Comparison of ENCODE assay signal across 32 cellular contexts in the genomic region with DNA sequence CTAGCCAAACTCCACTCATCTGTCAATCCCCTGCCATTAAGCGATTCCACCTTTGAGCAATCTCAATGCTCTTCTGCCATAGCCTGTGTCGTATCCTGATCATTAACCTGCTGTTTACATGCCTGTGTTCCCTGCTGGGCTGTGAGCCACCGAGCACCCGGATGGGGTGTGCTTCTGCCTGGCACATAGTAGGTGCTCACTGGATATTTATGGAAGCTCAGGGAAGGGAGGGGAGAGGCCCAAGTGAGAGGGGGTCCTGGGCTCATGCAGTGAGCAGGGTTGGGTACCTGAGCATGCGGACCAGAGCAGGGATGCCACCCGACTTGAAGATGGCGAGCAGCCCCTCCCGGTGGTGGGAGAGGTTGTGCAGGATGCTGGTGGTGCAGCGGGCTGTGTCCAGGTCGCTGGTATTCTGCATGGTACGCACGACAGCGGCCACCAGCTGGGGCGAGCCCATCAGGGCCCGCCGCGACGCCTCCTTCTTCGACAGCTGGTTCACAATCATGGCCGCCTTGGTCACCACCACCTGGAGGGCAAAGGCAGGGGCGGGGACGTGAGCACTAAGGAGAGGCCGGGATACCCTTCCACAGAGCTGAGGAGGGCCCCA. TPM values are rescaled to one million over a fixed set of nuclear protein-coding genes. Genes with fewer than 3 reads are reported as not detected.
A peak's percentile ranks its signal among the peaks of the same experiment; 100 is the strongest.
DNase-seq lines count a peak whose midpoint lies in the region; ATAC-seq and TF ChIP-seq lines count a peak whose summit lies in the region.
"Had no signal": no experiment of that assay in that cellular context is flagged by ENCODE, and none has a peak within 500 bp of the region (broad histone marks: within the 10 kb centered on the region; RNA-seq: fewer than 3 reads in every experiment).

No MANE protein-coding gene starts in this region.

- H3K4me1 Mint-ChIP-seq in endodermal cell, result peaks cover 6% of the 10 kb centered on the region
- peaks cover 20% of the 10 kb centered on the region for H3K4me1 Mint-ChIP-seq in nephron progenitor cell
- no peaks in the 10 kb centered on the region for H3K4me1 Mint-ChIP-seq in CD8-positive, alpha-beta T cell (ENCODE audit: low read depth)

- TF ChIP-seq CTCF in endodermal cell (conservative IDR thresholded peaks at IDR 0.05), result no peak
- no peak for TF ChIP-seq CTCF in nephron progenitor cell (IDR thresholded peaks at IDR 0.05)
- no peak for TF ChIP-seq CTCF in CD8-positive, alpha-beta T cell (IDR thresholded peaks at IDR 0.05)

- ATAC-seq in right cardiac atrium (no peak), HG03175 (IDR thresholded peaks at IDR 0.05; ENCODE audit: unreplicated experiment) (no peak)
- no peak for ATAC-seq in CD8-positive, alpha-beta T cell
- ATAC-seq: GM12878, PC-3 had no signal

- H3K9me3 ChIP-seq in right cardiac atrium (ENCODE audit: control insufficient read depth, low read length) (no peaks in the 10 kb centered on the region), endodermal cell (ENCODE audit: control insufficient read depth, low read length) (no peaks in the 10 kb centered on the region)
- no peaks in the 10 kb centered on the region for H3K9me3 ChIP-seq in CD8-positive, alpha-beta T cell (ENCODE audit: low read length)
- H3K9me3 ChIP-seq: BLaER1 treated with 17β-estradiol and CSF1 and Interleukin-3, amounts not matched to agents 10 nM and 100 nM had no signal

- peaks cover 83% of the 10 kb centered on the region for H3K36me3 ChIP-seq in endodermal cell (ENCODE audit: control insufficient read depth, insufficient read depth, low read length)
- H3K36me3 ChIP-seq in CD8-positive, alpha-beta T cell (ENCODE audit: insufficient read depth, low read length), result no peaks in the 10 kb centered on the region

- H3K4me3 Mint-ChIP-seq in endodermal cell (no peak overlapping the region), nephron progenitor cell (no peak overlapping the region)
- no peak overlapping the region for H3K4me3 Mint-ChIP-seq in CD8-positive, alpha-beta T cell
- H3K4me3 Mint-ChIP-seq: CD4-positive, alpha-beta T cell had no signal

- H3K9me3 Mint-ChIP-seq in endodermal cell, result no peaks in the 10 kb centered on the region
- no peaks in the 10 kb centered on the region for H3K9me3 Mint-ChIP-seq in nephron progenitor cell
- H3K9me3 Mint-ChIP-seq in CD8-positive, alpha-beta T cell, result no peaks in the 10 kb centered on the region
- H3K9me3 Mint-ChIP-seq: CD4-positive, alpha-beta T cell had no signal

- no peak overlapping the region for H3K9ac ChIP-seq in endodermal cell (ENCODE audit: extremely low read depth, low read length, poor library complexity, severe bottlenecking)
- H3K9ac ChIP-seq: BLaER1 treated with 17β-estradiol and CSF1 and Interleukin-3, amounts not matched to agents 10 nM and 100 nM had no signal

- 88% methylated on average over 23 of the region's 23 CpGs for WGBS in right cardiac atrium
- WGBS in endodermal cell (ENCODE audit: insufficient coverage in 1 of 2, insufficient read length in 1 of 2), 2 experiments, result 97% methylated on average over 16 to 23 of the region's 23 CpGs

- no peaks in the 10 kb centered on the region for H3K27me3 Mint-ChIP-seq in endodermal cell (ENCODE audit: insufficient read depth)
- no peaks in the 10 kb centered on the region for H3K27me3 Mint-ChIP-seq in nephron progenitor cell (ENCODE audit: low read depth, poor library complexity)
- no peaks in the 10 kb centered on the region for H3K27me3 Mint-ChIP-seq in CD8-positive, alpha-beta T cell (ENCODE audit: low read depth)
- H3K27me3 Mint-ChIP-seq: CD4-positive, alpha-beta T cell had no signal

- H3K36me3 Mint-ChIP-seq in endodermal cell (ENCODE audit: low read depth) (peaks cover 79% of the 10 kb centered on the region), nephron progenitor cell (ENCODE audit: low read depth) (peaks cover 61% of the 10 kb centered on the region)
- H3K36me3 Mint-ChIP-seq in CD8-positive, alpha-beta T cell, result no peaks in the 10 kb centered on the region

- intact Hi-C loops in right cardiac atrium (cut with DNase I) (no loop called here), cardiac septum (cut with DNase I) (no loop called here)
- intact Hi-C loops in CD8-positive, alpha-beta T cell (cut with DNase I, micrococcal nuclease), result no loop called here

- CTCF ChIA-PET in CD8-positive, alpha-beta T cell (lab: Charles Lee), result interaction anchor here (0.9 to 1.0 kb wide), 3 partner anchors 14 to 43 kb away, joined by 3 to 4 read pairs (median 3); partner anchors contain the start of gene P3H4

- H3K27ac Mint-ChIP-seq in endodermal cell (peak overlapping the region; percentile 4), nephron progenitor cell (peak overlapping the region; percentile 93)
- H3K27ac Mint-ChIP-seq in CD8-positive, alpha-beta T cell, result no peak overlapping the region
- H3K27ac Mint-ChIP-seq: CD4-positive, alpha-beta T cell had no signal

- H3K27ac ChIP-seq in right cardiac atrium (ENCODE audit: low read length), result no peak overlapping the region
- H3K27ac ChIP-seq in endodermal cell (ENCODE audit: low read depth, low read length), result no peak overlapping the region
- H3K27ac ChIP-seq in CD8-positive, alpha-beta T cell (ENCODE audit: low read depth, low read length), result no peak overlapping the region
- H3K27ac ChIP-seq: BLaER1 treated with 17β-estradiol and CSF1 and Interleukin-3, amounts not matched to agents 10 nM and 100 nM had no signal

- H3K27me3 ChIP-seq in right cardiac atrium (ENCODE audit: control insufficient read depth, insufficient read depth), result no peaks in the 10 kb centered on the region
- H3K27me3 ChIP-seq in endodermal cell (ENCODE audit: control insufficient read depth, insufficient read depth, low read length, poor library complexity, severe bottlenecking), result no peaks in the 10 kb centered on the region
- H3K27me3 ChIP-seq in CD8-positive, alpha-beta T cell (ENCODE audit: insufficient read depth, low read length), result no peaks in the 10 kb centered on the region
- H3K27me3 ChIP-seq: BLaER1 treated with 17β-estradiol and CSF1 and Interleukin-3, amounts not matched to agents 10 nM and 100 nM had no signal

- H3K4me1 ChIP-seq in right cardiac atrium (ENCODE audit: control insufficient read depth, insufficient read depth, low read length), result peaks cover 11% of the 10 kb centered on the region
- no peaks in the 10 kb centered on the region for H3K4me1 ChIP-seq in endodermal cell (ENCODE audit: control insufficient read depth, insufficient read depth, low read length)
- no peaks in the 10 kb centered on the region for H3K4me1 ChIP-seq in CD8-positive, alpha-beta T cell (ENCODE audit: insufficient read depth, low read length)

- DNase-seq in right cardiac atrium, result peak in 2 of 3 donors; percentile 33 to 52
- no peak for DNase-seq in cardiac septum (ENCODE audit: low spot score)
- no peak for DNase-seq in endodermal cell
- DNase-seq in nephron progenitor cell, result no peak
- no peak for DNase-seq in cerebellar cortex (ENCODE audit: low spot score)
- DNase-seq in CD8-positive, alpha-beta T cell, result no peak
- DNase-seq: 8988T; CD4-positive, alpha-beta T cell; COR-L47; DMS 273 treated with DMSO at 0.1 percent for 48 hours; DMS79; EL; GDM1; GOT3; HCEC 1CT; Kasumi-1; NCI-H1105; NCI-H1436 treated with DMSO at 0.1 percent for 48 hours; NCI-H187 treated with DMSO at 0.1 percent for 48 hours; NCI-H2107; NCI-H446; NCI-H526; NCI-H82; NK-92 treated with Interleukin-12 subunit alpha and Interleukin-12 subunit beta, amount 100 ng/mL, for 24 hours; PC-3; Right ventricle myocardium superior had no signal

- POLR2A ChIA-PET in CD8-positive, alpha-beta T cell (lab: Charles Lee), result no interaction called here

- no peak overlapping the region for H3K4me3 ChIP-seq in right cardiac atrium (ENCODE audit: low read length)
- no peak overlapping the region for H3K4me3 ChIP-seq in endodermal cell (ENCODE audit: low read length)
- no peak overlapping the region for H3K4me3 ChIP-seq in CD8-positive, alpha-beta T cell (ENCODE audit: low read depth, low read length)
- H3K4me3 ChIP-seq: BLaER1 treated with 17β-estradiol and CSF1 and Interleukin-3, amounts not matched to agents 10 nM and 100 nM; GM12878 had no signal

RNA-seq across cellular contexts. Expression of gene JUP, which starts 17.7 kb away (rescaled TPM):
- total RNA-seq in right cardiac atrium (100 to 1,000 TPM; 135 to 239 (median 187) TPM), cardiac septum (150 TPM), endodermal cell (100 to 1,000 TPM; 112 to 167 TPM)
- 145 TPM for polyA plus RNA-seq in right cardiac atrium
- polyA plus RNA-seq in endodermal cell (2013, experiment 1 of 2), result 71.5 TPM
- 69.3 TPM for polyA plus RNA-seq in endodermal cell (2013, experiment 2 of 2)
- 1 to 10 TPM; 1.0 to 1.8 TPM for total RNA-seq in CD8-positive, alpha-beta T cell

RNA-seq across cellular contexts. Expression of gene HAP1, which starts 34.3 kb away (rescaled TPM):
- not detected for total RNA-seq in right cardiac atrium
- polyA plus RNA-seq in right cardiac atrium, result 0.05 TPM
- total RNA-seq in cardiac septum, result 0.08 TPM
- 1 to 10 TPM; 1.7 TPM for total RNA-seq in endodermal cell
- polyA plus RNA-seq in endodermal cell (2013, experiment 1 of 2), result 0.82 TPM
- polyA plus RNA-seq in endodermal cell (2013, experiment 2 of 2), result 0.66 TPM
- not detected for total RNA-seq in CD8-positive, alpha-beta T cell
- total RNA-seq: GM12878, HT-29, Right ventricle myocardium superior had no signal
- polyA plus RNA-seq: GM12878 had no signal

RNA-seq across cellular contexts. Expression of gene P3H4, which starts 43.0 kb away (rescaled TPM):
- total RNA-seq in right cardiac atrium (10 to 100 TPM; 12.1 to 17.1 (median 13.9) TPM), cardiac septum (5.1 TPM), endodermal cell (10 to 100 TPM; 23.9 to 40.6 TPM)
- 9.8 TPM for polyA plus RNA-seq in right cardiac atrium
- 32.2 TPM for polyA plus RNA-seq in endodermal cell (2013, experiment 1 of 2)
- polyA plus RNA-seq in endodermal cell (2013, experiment 2 of 2), result 34.7 TPM
- total RNA-seq in CD8-positive, alpha-beta T cell, result 1 to 10 TPM in 1 of 2 experiments, under 1 TPM in 1; 0.89 to 1.0 TPM

RNA-seq across cellular contexts. Expression of gene FKBP10, which starts 44.0 kb away (rescaled TPM):
- total RNA-seq in right cardiac atrium (10 to 100 TPM; 26.5 to 42.7 (median 38.8) TPM), cardiac septum (17.7 TPM), endodermal cell (100 to 1,000 TPM; 179 to 291 TPM)
- polyA plus RNA-seq in right cardiac atrium, result 24.8 TPM
- polyA plus RNA-seq in endodermal cell (2013, experiment 1 of 2), result 230 TPM
- 211 TPM for polyA plus RNA-seq in endodermal cell (2013, experiment 2 of 2)
- under 1 TPM in 1 of 2 experiments, not detected in 1; 0.38 TPM for total RNA-seq in CD8-positive, alpha-beta T cell
- total RNA-seq: CD4-positive, alpha-beta T cell had no signal

RNA-seq across cellular contexts. Expression of gene GAST, which starts 56.7 kb away (rescaled TPM):
- not detected for total RNA-seq in right cardiac atrium
- polyA plus RNA-seq in right cardiac atrium, result not detected
- total RNA-seq in cardiac septum, result not detected
- not detected for total RNA-seq in endodermal cell
- polyA plus RNA-seq in endodermal cell (2013, experiment 1 of 2), result not detected
- polyA plus RNA-seq in endodermal cell (2013, experiment 2 of 2), result not detected
- not detected for total RNA-seq in CD8-positive, alpha-beta T cell
- total RNA-seq: CD4-positive, alpha-beta T cell; GM12878; HT-29; M059J; PC-3; Right ventricle myocardium superior; SK-MEL-5 had no signal
- polyA plus RNA-seq: GM12878 had no signal

Comparison
In these comparisons a context has a peak if more than half of its experiments do, and no peak if none do; other contexts are left out.
1. DNase-seq: peak in right cardiac atrium (2 of 3); none in cardiac septum (single experiment), endodermal cell (single experiment), nephron progenitor cell (single experiment), cerebellar cortex (single experiment) and CD8-positive, alpha-beta T cell (0 of 7).
2. RNA of gene JUP, which starts 17.7 kb away (total RNA-seq): 135 to 239 TPM in right cardiac atrium, 112 to 167 TPM in endodermal cell and 150 TPM in cardiac septum (single experiment); 1.0 to 1.8 TPM in CD8-positive, alpha-beta T cell; every median in the first group is over 10 times any median in the second.